ENCODE assay signal across 1 cellular context in the genomic region with DNA sequence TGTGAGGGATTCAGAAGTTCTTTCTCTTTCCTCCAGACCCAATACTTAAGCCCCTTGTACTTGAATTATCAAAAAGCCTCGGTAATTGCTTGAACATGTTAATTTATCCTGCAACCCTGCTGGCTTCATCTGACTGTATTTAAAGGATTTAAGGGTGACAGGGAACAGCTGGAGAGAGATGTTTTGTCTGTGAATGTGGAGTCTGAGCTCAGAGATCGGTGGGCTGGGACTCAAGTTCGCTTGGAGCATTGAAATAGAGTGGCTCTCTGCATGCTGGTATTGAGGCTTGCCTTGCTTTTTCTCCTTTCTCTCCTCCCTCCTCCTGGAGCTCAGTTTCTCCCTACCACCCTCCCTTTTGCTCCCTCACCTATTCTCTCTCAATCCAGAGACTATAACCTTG.
TF ChIP-seq lines count a peak whose summit lies in the region.

No MANE protein-coding gene starts in this region.

TF ChIP-seq in GM23338, 12 proteins besides CTCF, POLR2A, EP300 and RAD21 (continued from another document):
- TF ChIP-seq, protein P1, sequence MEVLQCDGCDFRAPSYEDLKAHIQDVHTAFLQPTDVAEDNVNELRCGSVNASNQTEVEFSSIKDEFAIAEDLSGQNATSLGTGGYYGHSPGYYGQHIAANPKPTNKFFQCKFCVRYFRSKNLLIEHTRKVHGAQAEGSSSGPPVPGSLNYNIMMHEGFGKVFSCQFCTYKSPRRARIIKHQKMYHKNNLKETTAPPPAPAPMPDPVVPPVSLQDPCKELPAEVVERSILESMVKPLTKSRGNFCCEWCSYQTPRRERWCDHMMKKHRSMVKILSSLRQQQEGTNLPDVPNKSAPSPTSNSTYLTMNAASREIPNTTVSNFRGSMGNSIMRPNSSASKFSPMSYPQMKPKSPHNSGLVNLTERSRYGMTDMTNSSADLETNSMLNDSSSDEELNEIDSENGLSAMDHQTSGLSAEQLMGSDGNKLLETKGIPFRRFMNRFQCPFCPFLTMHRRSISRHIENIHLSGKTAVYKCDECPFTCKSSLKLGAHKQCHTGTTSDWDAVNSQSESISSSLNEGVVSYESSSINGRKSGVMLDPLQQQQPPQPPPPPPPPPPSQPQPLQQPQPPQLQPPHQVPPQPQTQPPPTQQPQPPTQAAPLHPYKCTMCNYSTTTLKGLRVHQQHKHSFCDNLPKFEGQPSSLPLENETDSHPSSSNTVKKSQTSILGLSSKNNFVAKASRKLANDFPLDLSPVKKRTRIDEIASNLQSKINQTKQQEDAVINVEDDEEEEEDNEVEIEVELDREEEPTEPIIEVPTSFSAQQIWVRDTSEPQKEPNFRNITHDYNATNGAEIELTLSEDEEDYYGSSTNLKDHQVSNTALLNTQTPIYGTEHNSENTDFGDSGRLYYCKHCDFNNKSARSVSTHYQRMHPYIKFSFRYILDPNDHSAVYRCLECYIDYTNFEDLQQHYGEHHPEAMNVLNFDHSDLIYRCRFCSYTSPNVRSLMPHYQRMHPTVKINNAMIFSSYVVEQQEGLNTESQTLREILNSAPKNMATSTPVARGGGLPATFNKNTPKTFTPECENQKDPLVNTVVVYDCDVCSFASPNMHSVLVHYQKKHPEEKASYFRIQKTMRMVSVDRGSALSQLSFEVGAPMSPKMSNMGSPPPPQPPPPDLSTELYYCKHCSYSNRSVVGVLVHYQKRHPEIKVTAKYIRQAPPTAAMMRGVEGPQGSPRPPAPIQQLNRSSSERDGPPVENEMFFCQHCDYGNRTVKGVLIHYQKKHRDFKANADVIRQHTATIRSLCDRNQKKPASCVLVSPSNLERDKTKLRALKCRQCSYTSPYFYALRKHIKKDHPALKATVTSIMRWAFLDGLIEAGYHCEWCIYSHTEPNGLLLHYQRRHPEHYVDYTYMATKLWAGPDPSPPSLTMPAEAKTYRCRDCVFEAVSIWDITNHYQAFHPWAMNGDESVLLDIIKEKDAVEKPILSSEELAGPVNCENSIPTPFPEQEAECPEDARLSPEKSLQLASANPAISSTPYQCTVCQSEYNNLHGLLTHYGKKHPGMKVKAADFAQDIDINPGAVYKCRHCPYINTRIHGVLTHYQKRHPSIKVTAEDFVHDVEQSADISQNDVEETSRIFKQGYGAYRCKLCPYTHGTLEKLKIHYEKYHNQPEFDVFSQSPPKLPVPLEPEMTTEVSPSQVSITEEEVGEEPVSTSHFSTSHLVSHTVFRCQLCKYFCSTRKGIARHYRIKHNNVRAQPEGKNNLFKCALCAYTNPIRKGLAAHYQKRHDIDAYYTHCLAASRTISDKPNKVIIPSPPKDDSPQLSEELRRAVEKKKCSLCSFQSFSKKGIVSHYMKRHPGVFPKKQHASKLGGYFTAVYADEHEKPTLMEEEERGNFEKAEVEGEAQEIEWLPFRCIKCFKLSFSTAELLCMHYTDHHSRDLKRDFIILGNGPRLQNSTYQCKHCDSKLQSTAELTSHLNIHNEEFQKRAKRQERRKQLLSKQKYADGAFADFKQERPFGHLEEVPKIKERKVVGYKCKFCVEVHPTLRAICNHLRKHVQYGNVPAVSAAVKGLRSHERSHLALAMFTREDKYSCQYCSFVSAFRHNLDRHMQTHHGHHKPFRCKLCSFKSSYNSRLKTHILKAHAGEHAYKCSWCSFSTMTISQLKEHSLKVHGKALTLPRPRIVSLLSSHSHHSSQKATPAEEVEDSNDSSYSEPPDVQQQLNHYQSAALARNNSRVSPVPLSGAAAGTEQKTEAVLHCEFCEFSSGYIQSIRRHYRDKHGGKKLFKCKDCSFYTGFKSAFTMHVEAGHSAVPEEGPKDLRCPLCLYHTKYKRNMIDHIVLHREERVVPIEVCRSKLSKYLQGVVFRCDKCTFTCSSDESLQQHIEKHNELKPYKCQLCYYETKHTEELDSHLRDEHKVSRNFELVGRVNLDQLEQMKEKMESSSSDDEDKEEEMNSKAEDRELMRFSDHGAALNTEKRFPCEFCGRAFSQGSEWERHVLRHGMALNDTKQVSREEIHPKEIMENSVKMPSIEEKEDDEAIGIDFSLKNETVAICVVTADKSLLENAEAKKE (CRISPR knock-in tag; IDR thresholded peaks at IDR 0.05) = no peak
- no peak for TF ChIP-seq REST (IDR thresholded peaks at IDR 0.05; ENCODE audit: unreplicated experiment)
- no peak for TF ChIP-seq STAT1 (IDR thresholded peaks at IDR 0.05; ENCODE audit: unreplicated experiment)
- no peak for TF ChIP-seq ZNF331 (CRISPR knock-in tag; IDR thresholded peaks at IDR 0.05; ENCODE audit: low read depth)
